ENCODE assay signal across 1 cellular context in the genomic region with DNA sequence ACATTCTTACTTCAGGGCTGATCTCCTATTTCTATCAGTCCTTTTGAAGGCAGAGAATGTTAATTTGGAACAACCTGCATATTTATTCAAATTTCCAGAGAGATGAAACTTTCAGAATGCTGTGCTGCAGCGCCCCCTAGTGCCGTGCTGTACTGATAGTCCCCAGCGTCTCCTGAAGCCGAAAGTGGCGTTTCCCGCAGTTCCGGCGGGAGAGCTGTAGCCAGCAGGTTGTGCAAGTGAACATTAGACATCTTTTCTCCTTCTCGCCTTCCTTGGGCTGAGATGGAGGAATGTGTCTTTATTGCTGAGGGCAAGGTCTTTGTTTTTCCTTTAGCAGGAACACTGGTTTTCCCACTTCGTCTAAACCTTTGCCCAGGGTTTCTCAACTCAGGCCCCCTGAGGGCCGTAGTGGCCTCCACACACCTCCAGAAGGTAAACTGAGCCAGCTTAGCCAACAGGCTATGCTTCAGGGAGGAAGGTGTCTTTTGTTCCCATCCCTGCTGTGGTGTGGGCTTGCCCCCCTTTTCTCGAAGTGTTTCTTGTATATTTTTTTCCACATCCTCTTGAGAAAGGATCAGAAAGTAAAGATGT.
TF ChIP-seq lines count a peak whose summit lies in the region.

No MANE protein-coding gene starts in this region.

TF ChIP-seq in HepG2, 621 proteins besides CTCF, POLR2A, EP300 and RAD21 (continued from another document and continues in another):
- TF ChIP-seq, protein P1, sequence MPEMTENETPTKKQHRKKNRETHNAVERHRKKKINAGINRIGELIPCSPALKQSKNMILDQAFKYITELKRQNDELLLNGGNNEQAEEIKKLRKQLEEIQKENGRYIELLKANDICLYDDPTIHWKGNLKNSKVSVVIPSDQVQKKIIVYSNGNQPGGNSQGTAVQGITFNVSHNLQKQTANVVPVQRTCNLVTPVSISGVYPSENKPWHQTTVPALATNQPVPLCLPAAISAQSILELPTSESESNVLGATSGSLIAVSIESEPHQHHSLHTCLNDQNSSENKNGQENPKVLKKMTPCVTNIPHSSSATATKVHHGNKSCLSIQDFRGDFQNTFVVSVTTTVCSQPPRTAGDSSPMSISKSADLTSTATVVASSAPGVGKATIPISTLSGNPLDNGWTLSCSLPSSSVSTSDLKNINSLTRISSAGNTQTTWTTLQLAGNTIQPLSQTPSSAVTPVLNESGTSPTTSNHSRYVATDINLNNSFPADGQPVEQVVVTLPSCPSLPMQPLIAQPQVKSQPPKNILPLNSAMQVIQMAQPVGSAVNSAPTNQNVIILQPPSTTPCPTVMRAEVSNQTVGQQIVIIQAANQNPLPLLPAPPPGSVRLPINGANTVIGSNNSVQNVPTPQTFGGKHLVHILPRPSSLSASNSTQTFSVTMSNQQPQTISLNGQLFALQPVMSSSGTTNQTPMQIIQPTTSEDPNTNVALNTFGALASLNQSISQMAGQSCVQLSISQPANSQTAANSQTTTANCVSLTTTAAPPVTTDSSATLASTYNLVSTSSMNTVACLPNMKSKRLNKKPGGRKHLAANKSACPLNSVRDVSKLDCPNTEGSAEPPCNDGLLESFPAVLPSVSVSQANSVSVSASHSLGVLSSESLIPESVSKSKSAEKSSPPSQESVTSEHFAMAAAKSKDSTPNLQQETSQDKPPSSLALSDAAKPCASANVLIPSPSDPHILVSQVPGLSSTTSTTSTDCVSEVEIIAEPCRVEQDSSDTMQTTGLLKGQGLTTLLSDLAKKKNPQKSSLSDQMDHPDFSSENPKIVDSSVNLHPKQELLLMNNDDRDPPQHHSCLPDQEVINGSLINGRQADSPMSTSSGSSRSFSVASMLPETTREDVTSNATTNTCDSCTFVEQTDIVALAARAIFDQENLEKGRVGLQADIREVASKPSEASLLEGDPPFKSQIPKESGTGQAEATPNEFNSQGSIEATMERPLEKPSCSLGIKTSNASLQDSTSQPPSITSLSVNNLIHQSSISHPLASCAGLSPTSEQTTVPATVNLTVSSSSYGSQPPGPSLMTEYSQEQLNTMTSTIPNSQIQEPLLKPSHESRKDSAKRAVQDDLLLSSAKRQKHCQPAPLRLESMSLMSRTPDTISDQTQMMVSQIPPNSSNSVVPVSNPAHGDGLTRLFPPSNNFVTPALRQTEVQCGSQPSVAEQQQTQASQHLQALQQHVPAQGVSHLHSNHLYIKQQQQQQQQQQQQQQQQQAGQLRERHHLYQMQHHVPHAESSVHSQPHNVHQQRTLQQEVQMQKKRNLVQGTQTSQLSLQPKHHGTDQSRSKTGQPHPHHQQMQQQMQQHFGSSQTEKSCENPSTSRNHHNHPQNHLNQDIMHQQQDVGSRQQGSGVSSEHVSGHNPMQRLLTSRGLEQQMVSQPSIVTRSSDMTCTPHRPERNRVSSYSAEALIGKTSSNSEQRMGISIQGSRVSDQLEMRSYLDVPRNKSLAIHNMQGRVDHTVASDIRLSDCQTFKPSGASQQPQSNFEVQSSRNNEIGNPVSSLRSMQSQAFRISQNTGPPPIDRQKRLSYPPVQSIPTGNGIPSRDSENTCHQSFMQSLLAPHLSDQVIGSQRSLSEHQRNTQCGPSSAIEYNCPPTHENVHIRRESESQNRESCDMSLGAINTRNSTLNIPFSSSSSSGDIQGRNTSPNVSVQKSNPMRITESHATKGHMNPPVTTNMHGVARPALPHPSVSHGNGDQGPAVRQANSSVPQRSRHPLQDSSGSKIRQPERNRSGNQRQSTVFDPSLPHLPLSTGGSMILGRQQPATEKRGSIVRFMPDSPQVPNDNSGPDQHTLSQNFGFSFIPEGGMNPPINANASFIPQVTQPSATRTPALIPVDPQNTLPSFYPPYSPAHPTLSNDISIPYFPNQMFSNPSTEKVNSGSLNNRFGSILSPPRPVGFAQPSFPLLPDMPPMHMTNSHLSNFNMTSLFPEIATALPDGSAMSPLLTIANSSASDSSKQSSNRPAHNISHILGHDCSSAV (CRISPR knock-in tag; IDR thresholded peaks at IDR 0.05; ENCODE audit: borderline replicate concordance): no peak
- TF ChIP-seq XRCC5 (optimal IDR thresholded peaks at IDR 0.05; ENCODE audit: low read length) (peak; percentile 91), ZNF317 (CRISPR knock-in tag; IDR thresholded peaks at IDR 0.05) (no peak), MATR3 (CRISPR knock-in tag; IDR thresholded peaks at IDR 0.05) (no peak), ZNF34 (CRISPR knock-in tag; IDR thresholded peaks at IDR 0.05; ENCODE audit: borderline replicate concordance) (0 out of 2 replicates have a peak, but pooled peaks have one; percentile 56), ZNF792 (CRISPR knock-in tag; IDR thresholded peaks at IDR 0.05) (no peak), ELF3 (CRISPR knock-in tag; IDR thresholded peaks at IDR 0.05) (peak; percentile 27; the same call in 1 of the 2 replicates), ZNF672 (CRISPR knock-in tag; IDR thresholded peaks at IDR 0.05) (no peak), ZSCAN30 (CRISPR knock-in tag; IDR thresholded peaks at IDR 0.05) (0 out of 2 replicates have a peak, but pooled peaks have one; percentile 10), TEAD3 (CRISPR knock-in tag; optimal IDR thresholded peaks at IDR 0.05; ENCODE audit: borderline replicate concordance) (peak; percentile 41), ZNF775 (CRISPR knock-in tag; IDR thresholded peaks at IDR 0.05; ENCODE audit: borderline replicate concordance) (no peak), JARID2 (CRISPR knock-in tag; IDR thresholded peaks at IDR 0.05; ENCODE audit: insufficient replicate concordance) (no peak), ZNF619 (CRISPR knock-in tag; IDR thresholded peaks at IDR 0.05) (peak; percentile 42; the same call in 1 of the 2 replicates), NFATC3 (CRISPR knock-in tag; IDR thresholded peaks at IDR 0.05) (no peak), RELA (CRISPR knock-in tag; IDR thresholded peaks at IDR 0.05) (0 out of 2 replicates have a peak, but pooled peaks have one; percentile 47), LCORL (IDR thresholded peaks at IDR 0.05) (no peak), LCORL (CRISPR knock-in tag; IDR thresholded peaks at IDR 0.05) (peak; percentile 57; the same call in 1 of the 2 replicates), KDM2A (CRISPR knock-in tag; IDR thresholded peaks at IDR 0.05; ENCODE audit: borderline replicate concordance, low read depth) (peak; percentile 39; the same call in 1 of the 2 replicates), ZNF589 (CRISPR knock-in tag; conservative IDR thresholded peaks at IDR 0.05) (no peak), SMAD3 (CRISPR knock-in tag; IDR thresholded peaks at IDR 0.05) (0 out of 2 replicates have a peak, but pooled peaks have one; percentile 52), ZNF12 (CRISPR knock-in tag; IDR thresholded peaks at IDR 0.05) (no peak), SALL2 (CRISPR knock-in tag; IDR thresholded peaks at IDR 0.05) (0 out of 2 replicates have a peak, but pooled peaks have one; percentile 39), RBFOX2 (IDR thresholded peaks at IDR 0.05; ENCODE audit: low read depth, low read length) (no peak), MIER2 (CRISPR knock-in tag; IDR thresholded peaks at IDR 0.05) (0 out of 2 replicates have a peak, but pooled peaks have one; percentile 30), ZNF746 (CRISPR knock-in tag; IDR thresholded peaks at IDR 0.05) (no peak), SP5 (CRISPR knock-in tag; IDR thresholded peaks at IDR 0.05; ENCODE audit: borderline replicate concordance, low read depth) (no peak), XBP1 (CRISPR knock-in tag; IDR thresholded peaks at IDR 0.05) (no peak), PHF5A (CRISPR knock-in tag; IDR thresholded peaks at IDR 0.05; ENCODE audit: low read depth, unreplicated experiment) (no peak), BRCA1 (CRISPR knock-in tag; IDR thresholded peaks at IDR 0.05) (no peak), GATAD2A (CRISPR knock-in tag; IDR thresholded peaks at IDR 0.05) (0 out of 2 replicates have a peak, but pooled peaks have one; percentile 34), MEF2D (CRISPR knock-in tag; IDR thresholded peaks at IDR 0.05) (no peak)
- TF ChIP-seq, protein P2, sequence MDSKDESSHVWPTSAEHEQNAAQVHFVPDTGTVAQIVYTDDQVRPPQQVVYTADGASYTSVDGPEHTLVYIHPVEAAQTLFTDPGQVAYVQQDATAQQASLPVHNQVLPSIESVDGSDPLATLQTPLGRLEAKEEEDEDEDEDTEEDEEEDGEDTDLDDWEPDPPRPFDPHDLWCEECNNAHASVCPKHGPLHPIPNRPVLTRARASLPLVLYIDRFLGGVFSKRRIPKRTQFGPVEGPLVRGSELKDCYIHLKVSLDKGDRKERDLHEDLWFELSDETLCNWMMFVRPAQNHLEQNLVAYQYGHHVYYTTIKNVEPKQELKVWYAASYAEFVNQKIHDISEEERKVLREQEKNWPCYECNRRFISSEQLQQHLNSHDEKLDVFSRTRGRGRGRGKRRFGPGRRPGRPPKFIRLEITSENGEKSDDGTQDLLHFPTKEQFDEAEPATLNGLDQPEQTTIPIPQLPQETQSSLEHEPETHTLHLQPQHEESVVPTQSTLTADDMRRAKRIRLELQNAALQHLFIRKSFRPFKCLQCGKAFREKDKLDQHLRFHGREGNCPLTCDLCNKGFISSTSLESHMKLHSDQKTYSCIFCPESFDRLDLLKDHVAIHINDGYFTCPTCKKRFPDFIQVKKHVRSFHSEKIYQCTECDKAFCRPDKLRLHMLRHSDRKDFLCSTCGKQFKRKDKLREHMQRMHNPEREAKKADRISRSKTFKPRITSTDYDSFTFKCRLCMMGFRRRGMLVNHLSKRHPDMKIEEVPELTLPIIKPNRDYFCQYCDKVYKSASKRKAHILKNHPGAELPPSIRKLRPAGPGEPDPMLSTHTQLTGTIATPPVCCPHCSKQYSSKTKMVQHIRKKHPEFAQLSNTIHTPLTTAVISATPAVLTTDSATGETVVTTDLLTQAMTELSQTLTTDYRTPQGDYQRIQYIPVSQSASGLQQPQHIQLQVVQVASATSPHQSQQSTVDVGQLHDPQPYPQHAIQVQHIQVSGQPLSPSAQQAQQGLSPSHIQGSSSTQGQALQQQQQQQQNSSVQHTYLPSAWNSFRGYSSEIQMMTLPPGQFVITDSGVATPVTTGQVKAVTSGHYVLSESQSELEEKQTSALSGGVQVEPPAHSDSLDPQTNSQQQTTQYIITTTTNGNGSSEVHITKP (CRISPR knock-in tag; IDR thresholded peaks at IDR 0.05; ENCODE audit: low read depth): peak; percentile 11; the same call in 1 of the 2 replicates
- TF ChIP-seq, protein P3, sequence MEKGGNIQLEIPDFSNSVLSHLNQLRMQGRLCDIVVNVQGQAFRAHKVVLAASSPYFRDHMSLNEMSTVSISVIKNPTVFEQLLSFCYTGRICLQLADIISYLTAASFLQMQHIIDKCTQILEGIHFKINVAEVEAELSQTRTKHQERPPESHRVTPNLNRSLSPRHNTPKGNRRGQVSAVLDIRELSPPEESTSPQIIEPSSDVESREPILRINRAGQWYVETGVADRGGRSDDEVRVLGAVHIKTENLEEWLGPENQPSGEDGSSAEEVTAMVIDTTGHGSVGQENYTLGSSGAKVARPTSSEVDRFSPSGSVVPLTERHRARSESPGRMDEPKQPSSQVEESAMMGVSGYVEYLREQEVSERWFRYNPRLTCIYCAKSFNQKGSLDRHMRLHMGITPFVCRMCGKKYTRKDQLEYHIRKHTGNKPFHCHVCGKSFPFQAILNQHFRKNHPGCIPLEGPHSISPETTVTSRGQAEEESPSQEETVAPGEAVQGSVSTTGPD (CRISPR knock-in tag; IDR thresholded peaks at IDR 0.05): no peak
- TF ChIP-seq, protein P4, sequence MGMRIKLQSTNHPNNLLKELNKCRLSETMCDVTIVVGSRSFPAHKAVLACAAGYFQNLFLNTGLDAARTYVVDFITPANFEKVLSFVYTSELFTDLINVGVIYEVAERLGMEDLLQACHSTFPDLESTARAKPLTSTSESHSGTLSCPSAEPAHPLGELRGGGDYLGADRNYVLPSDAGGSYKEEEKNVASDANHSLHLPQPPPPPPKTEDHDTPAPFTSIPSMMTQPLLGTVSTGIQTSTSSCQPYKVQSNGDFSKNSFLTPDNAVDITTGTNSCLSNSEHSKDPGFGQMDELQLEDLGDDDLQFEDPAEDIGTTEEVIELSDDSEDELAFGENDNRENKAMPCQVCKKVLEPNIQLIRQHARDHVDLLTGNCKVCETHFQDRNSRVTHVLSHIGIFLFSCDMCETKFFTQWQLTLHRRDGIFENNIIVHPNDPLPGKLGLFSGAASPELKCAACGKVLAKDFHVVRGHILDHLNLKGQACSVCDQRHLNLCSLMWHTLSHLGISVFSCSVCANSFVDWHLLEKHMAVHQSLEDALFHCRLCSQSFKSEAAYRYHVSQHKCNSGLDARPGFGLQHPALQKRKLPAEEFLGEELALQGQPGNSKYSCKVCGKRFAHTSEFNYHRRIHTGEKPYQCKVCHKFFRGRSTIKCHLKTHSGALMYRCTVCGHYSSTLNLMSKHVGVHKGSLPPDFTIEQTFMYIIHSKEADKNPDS (CRISPR knock-in tag; IDR thresholded peaks at IDR 0.05): 0 out of 2 replicates have a peak, but pooled peaks have one; percentile 36
- TF ChIP-seq, protein P5, sequence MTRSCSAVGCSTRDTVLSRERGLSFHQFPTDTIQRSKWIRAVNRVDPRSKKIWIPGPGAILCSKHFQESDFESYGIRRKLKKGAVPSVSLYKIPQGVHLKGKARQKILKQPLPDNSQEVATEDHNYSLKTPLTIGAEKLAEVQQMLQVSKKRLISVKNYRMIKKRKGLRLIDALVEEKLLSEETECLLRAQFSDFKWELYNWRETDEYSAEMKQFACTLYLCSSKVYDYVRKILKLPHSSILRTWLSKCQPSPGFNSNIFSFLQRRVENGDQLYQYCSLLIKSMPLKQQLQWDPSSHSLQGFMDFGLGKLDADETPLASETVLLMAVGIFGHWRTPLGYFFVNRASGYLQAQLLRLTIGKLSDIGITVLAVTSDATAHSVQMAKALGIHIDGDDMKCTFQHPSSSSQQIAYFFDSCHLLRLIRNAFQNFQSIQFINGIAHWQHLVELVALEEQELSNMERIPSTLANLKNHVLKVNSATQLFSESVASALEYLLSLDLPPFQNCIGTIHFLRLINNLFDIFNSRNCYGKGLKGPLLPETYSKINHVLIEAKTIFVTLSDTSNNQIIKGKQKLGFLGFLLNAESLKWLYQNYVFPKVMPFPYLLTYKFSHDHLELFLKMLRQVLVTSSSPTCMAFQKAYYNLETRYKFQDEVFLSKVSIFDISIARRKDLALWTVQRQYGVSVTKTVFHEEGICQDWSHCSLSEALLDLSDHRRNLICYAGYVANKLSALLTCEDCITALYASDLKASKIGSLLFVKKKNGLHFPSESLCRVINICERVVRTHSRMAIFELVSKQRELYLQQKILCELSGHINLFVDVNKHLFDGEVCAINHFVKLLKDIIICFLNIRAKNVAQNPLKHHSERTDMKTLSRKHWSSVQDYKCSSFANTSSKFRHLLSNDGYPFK (CRISPR knock-in tag; IDR thresholded peaks at IDR 0.05; ENCODE audit: borderline replicate concordance): peak; percentile 69; the same call in 1 of the 2 replicates
- TF ChIP-seq, protein P6, sequence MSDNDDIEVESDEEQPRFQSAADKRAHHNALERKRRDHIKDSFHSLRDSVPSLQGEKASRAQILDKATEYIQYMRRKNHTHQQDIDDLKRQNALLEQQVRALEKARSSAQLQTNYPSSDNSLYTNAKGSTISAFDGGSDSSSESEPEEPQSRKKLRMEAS (IDR thresholded peaks at IDR 0.05): 0 out of 2 replicates have a peak, but pooled peaks have one; percentile 30
- TF ChIP-seq, protein P7, sequence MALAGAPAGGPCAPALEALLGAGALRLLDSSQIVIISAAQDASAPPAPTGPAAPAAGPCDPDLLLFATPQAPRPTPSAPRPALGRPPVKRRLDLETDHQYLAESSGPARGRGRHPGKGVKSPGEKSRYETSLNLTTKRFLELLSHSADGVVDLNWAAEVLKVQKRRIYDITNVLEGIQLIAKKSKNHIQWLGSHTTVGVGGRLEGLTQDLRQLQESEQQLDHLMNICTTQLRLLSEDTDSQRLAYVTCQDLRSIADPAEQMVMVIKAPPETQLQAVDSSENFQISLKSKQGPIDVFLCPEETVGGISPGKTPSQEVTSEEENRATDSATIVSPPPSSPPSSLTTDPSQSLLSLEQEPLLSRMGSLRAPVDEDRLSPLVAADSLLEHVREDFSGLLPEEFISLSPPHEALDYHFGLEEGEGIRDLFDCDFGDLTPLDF (CRISPR knock-in tag; IDR thresholded peaks at IDR 0.05): 0 out of 2 replicates have a peak, but pooled peaks have one; percentile 25
